In genomic region chr20:41047975-41048305, GRCh38 we compare ENCODE assay signal across 8 cellular contexts. TPM values are rescaled to one million over a fixed set of nuclear protein-coding genes. Genes with fewer than 3 reads are reported as not detected.
DNase-seq lines count a peak whose midpoint lies in the region; ATAC-seq, FAIRE-seq and TF ChIP-seq lines count a peak whose summit lies in the region.

No MANE protein-coding gene starts in this region.

- no TSS peak for BruUV-seq in Calu3 (replicated peaks; lab: Mats Ljungman, UMichigan)

- POLR2A ChIA-PET in activated CD8-positive, alpha-beta T cell treated with anti-CD3 and anti-CD28 coated beads for 36 hours (lab: Charles Lee), result interaction anchor here (0.7 to 2.7 kb wide), 7 partner anchors 10 to 105 kb away, joined by 3 to 12 read pairs (median 5); no protein-coding TSS in a partner anchor

- H3K4me1 ChIP-seq in upper lobe of left lung, result peaks cover 71 to 87% (median 76%) of the 10 kb centered on the region in 4 donors

- CTCF ChIA-PET in Calu3 (lab: Charles Lee), result interaction anchor here (0.6 to 1.5 kb wide), 7 partner anchors 17 to 1802 kb away, joined by 3 to 12 read pairs (median 3); no protein-coding TSS in a partner anchor
- CTCF ChIA-PET in activated CD8-positive, alpha-beta T cell treated with anti-CD3 and anti-CD28 coated beads for 36 hours (lab: Charles Lee), result interaction anchor here (1.6 to 5.2 kb wide), 4 partner anchors 17 to 57 kb away, joined by 4 to 30 read pairs (median 18); no protein-coding TSS in a partner anchor

- no peak for TF ChIP-seq POLR2A in upper lobe of left lung (IDR thresholded peaks at IDR 0.05)
- no peak for TF ChIP-seq POLR2A in GM12891 (IDR thresholded peaks at IDR 0.05; ENCODE audit: low read depth, low read length)

- H3K27me3 ChIP-seq in upper lobe of left lung, result no peaks in the 10 kb centered on the region

- TF ChIP-seq CTCF in Calu3 (IDR thresholded peaks at IDR 0.05; ENCODE audit: unreplicated experiment) (no peak), upper lobe of left lung (IDR thresholded peaks at IDR 0.05) (no peak)
- no peak for TF ChIP-seq CTCF in activated CD8-positive, alpha-beta T cell treated with anti-CD3 and anti-CD28 coated beads for 36 hours (IDR thresholded peaks at IDR 0.05)

- intact Hi-C loops in Calu3 (cut with micrococcal nuclease; ENCODE audit: unreplicated experiment), result no loop called here
- intact Hi-C loops in activated CD8-positive, alpha-beta T cell treated with anti-CD3 and anti-CD28 coated beads for 36 hours (cut with micrococcal nuclease), result loop anchor here (5.0 kb wide), 1 partner anchor 34 kb away; no protein-coding TSS in a partner anchor

- H3K27ac ChIP-seq in upper lobe of left lung, result peak overlapping the region; percentile 56 to 78 (median 68)

- TF ChIP-seq EP300 in upper lobe of left lung (IDR thresholded peaks at IDR 0.05), result no peak

- ATAC-seq in HG03196 (IDR thresholded peaks at IDR 0.05; ENCODE audit: unreplicated experiment) (peak; percentile 35), upper lobe of left lung (ENCODE audit: low FRiP score in 2 of 2) (peak in 1 of 2 donors; percentile 76)
- peak; percentile 52 for ATAC-seq in activated CD8-positive, alpha-beta T cell treated with anti-CD3 and anti-CD28 coated beads for 36 hours

- H3K4me3 Mint-ChIP-seq in Calu3 (ENCODE audit: low read depth, unreplicated experiment) (peak overlapping the region; percentile 48), immature natural killer cell (peak overlapping the region; percentile 77 to 90 (median 81))
- peak overlapping the region; percentile 79 for H3K4me3 Mint-ChIP-seq in activated CD8-positive, alpha-beta T cell treated with anti-CD3 and anti-CD28 coated beads for 36 hours

- no peaks in the 10 kb centered on the region for H3K36me3 ChIP-seq in upper lobe of left lung

- peak overlapping the region in 2 of 4 donors; percentile 31 to 35 for H3K4me3 ChIP-seq in upper lobe of left lung

- H3K36me3 Mint-ChIP-seq in Calu3 (ENCODE audit: insufficient read depth, unreplicated experiment) (peaks cover 10% of the 10 kb centered on the region), immature natural killer cell (no peaks in the 10 kb centered on the region)
- peaks cover 32% of the 10 kb centered on the region for H3K36me3 Mint-ChIP-seq in activated CD8-positive, alpha-beta T cell treated with anti-CD3 and anti-CD28 coated beads for 36 hours (ENCODE audit: low read depth)

- WGBS in upper lobe of left lung, 2 donors, result 0% methylated on average over 1 of the region's 1 CpG

- H3K4me1 Mint-ChIP-seq in Calu3 (ENCODE audit: low read depth, unreplicated experiment) (peaks cover 89% of the 10 kb centered on the region), immature natural killer cell (peaks cover 88 to 94% of the 10 kb centered on the region in 2 donors)
- peaks cover 86% of the 10 kb centered on the region for H3K4me1 Mint-ChIP-seq in activated CD8-positive, alpha-beta T cell treated with anti-CD3 and anti-CD28 coated beads for 36 hours (ENCODE audit: low read depth)

- FAIRE-seq in GM12891 (lab: Jason Lieb, UNC), result no peak

- H3K27me3 Mint-ChIP-seq in Calu3 (ENCODE audit: unreplicated experiment), result no peaks in the 10 kb centered on the region
- H3K27me3 Mint-ChIP-seq in activated CD8-positive, alpha-beta T cell treated with anti-CD3 and anti-CD28 coated beads for 36 hours, result no peaks in the 10 kb centered on the region
- peaks cover 0 to 2% (median 0%) of the 10 kb centered on the region in 3 donors for H3K27me3 Mint-ChIP-seq in immature natural killer cell (ENCODE audit: low read depth in 3 of 3)

- H3K27ac Mint-ChIP-seq in Calu3 (ENCODE audit: unreplicated experiment), result peak overlapping the region; percentile 55
- peak overlapping the region; percentile 87 for H3K27ac Mint-ChIP-seq in activated CD8-positive, alpha-beta T cell treated with anti-CD3 and anti-CD28 coated beads for 36 hours
- peak overlapping the region; percentile 88 to 95 (median 94) for H3K27ac Mint-ChIP-seq in immature natural killer cell

- DNase-seq in Calu3 (no peak), immature natural killer cell (peak; percentile 40 to 48 (median 48)), upper lobe of left lung (no peak), SHP77 (lab: John Stamatoyannopoulos, UW) (no peak), GM12891 (ENCODE audit: insufficient read length, low spot score) (no peak), C1 segment of cervical spinal cord (lab: John Stamatoyannopoulos, UW) (no peak)
- DNase-seq in activated CD8-positive, alpha-beta T cell treated with anti-CD3 and anti-CD28 coated beads for 36 hours, result no peak

- H3K9me3 Mint-ChIP-seq in Calu3 (ENCODE audit: low read depth, unreplicated experiment) (no peaks in the 10 kb centered on the region), immature natural killer cell (no peaks in the 10 kb centered on the region)
- H3K9me3 Mint-ChIP-seq in activated CD8-positive, alpha-beta T cell treated with anti-CD3 and anti-CD28 coated beads for 36 hours, result peaks cover under 1% of the 10 kb centered on the region

- no peaks in the 10 kb centered on the region for H3K9me3 ChIP-seq in upper lobe of left lung

TF ChIP-seq in GM12891, 5 proteins besides CTCF, POLR2A, EP300 and RAD21:
- TF ChIP-seq TAF1 (IDR thresholded peaks at IDR 0.05; ENCODE audit: low read depth, low read length) (no peak), SPI1 (IDR thresholded peaks at IDR 0.05; ENCODE audit: low read depth, low read length) (no peak), POLR2AphosphoS5 (IDR thresholded peaks at IDR 0.05; ENCODE audit: low read depth, low read length) (no peak), PAX5 (IDR thresholded peaks at IDR 0.05; ENCODE audit: insufficient read depth, low read length, severe bottlenecking) (no peak), POU2F2 (IDR thresholded peaks at IDR 0.05; ENCODE audit: low read depth, low read length) (no peak)
TF ChIP-seq in GM12891: peak in this region for 0.

RNA-seq across cellular contexts. Expression of gene TOP1, which starts 19.3 kb away (rescaled TPM):
- total RNA-seq in Calu3 (2022) (129 and 152 TPM in 2 replicates), upper lobe of left lung (10 to 100 TPM; 39.8 to 94.2 (median 49.0) TPM)
- 10 to 100 TPM; 81.0 to 81.1 TPM for total RNA-seq in activated CD8-positive, alpha-beta T cell treated with anti-CD3 and anti-CD28 coated beads for 36 hours
- polyA plus RNA-seq in immature natural killer cell, result 10 to 100 TPM in 1 of 3 donors, 1 to 10 TPM in 2; 5.0 to 16.0 (median 5.3) TPM
- 67.2 TPM for polyA plus RNA-seq in GM12891 (2012; ENCODE audit: low read depth, missing spikeins)

Comparison
In these comparisons a context has a peak if more than half of its experiments do, and no peak if none do; other contexts are left out.
1. DNase-seq: peak in immature natural killer cell (3 of 3); none in Calu3 (single experiment), activated CD8-positive, alpha-beta T cell treated with anti-CD3 and anti-CD28 coated beads for 36 hours (single experiment), upper lobe of left lung (0 of 2), SHP77 (0 of 2), GM12891 (single experiment) and C1 segment of cervical spinal cord (0 of 14).
2. Peak in every context shown above with its lines, with median percentiles within 50 percentile points of each other: H3K27ac Mint-ChIP-seq and H3K4me3 Mint-ChIP-seq.